9 cellular contexts compared by ENCODE assay signal in the genomic region with DNA sequence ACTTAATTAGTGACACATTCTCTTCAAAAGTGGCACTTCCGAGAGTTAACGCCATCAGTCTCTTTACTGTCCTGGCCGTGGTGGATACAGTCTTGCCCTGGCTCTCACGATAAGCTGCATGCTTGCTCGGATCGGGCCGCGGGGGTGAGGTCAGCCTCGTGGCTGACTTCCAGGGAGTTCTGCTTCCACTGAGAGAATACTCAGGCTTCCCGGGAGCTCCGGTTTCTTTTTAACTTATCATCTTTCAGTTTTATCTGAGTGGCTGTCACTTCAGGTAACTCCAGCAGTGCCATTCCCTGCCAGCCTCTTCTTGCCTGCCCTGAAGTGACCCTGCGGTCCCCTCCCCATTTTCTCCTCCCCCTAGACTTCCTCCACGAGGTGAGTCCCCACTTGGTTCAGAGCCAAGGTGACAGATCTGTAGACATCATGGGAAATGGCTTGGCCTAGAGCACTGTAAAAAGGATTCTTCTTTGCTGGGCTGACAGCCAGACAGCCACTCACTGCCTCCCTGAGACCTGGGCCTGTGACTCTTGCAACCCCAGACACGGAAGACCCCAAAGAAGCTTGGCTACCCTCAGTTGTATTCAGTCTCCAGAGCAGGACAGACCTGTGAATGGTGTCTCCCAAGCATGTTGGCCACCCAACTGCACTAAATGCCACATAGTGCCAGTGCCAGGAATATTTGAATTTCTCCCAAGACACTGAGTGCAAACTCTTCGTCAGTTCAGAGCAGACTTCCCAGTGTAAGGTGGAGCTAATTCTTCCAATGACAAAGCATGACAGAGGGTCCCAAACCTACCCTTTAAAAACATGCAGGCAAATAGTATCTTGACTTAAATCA.
DNase-seq lines count a peak whose midpoint lies in the region; ATAC-seq and TF ChIP-seq lines count a peak whose summit lies in the region.
"Had no signal": no experiment of that assay in that cellular context is flagged by ENCODE, and none has a peak within 500 bp of the region (broad histone marks: within the 10 kb centered on the region; RNA-seq: fewer than 3 reads in every experiment).

No MANE protein-coding gene starts in this region.

- H2BK15ac ChIP-seq in mesenchymal stem cell (ENCODE audit: low read depth, poor library complexity, severe bottlenecking), result no peak overlapping the region

- no peak overlapping the region for H4K8ac ChIP-seq in mesenchymal stem cell (ENCODE audit: low read length)

- 83% methylated on average over 15 of the region's 15 CpGs for WGBS in mesenchymal stem cell
- 19 to 33% methylated on average over 14 to 15 of the region's 15 CpGs for WGBS in upper lobe of left lung, 2 donors

- no peak overlapping the region for H3K14ac ChIP-seq in mesenchymal stem cell (ENCODE audit: low read length in 2 of 2)

- H3K4me1 ChIP-seq in mesenchymal stem cell (ENCODE audit: control insufficient read depth, insufficient read depth, low read depth, low read length) (peaks cover 33% of the 10 kb centered on the region), upper lobe of left lung (peaks cover 41 to 55% (median 49%) of the 10 kb centered on the region in 4 donors)

- no peak overlapping the region for H2BK12ac ChIP-seq in mesenchymal stem cell (ENCODE audit: low read length in 2 of 2)

- H2AK5ac ChIP-seq in mesenchymal stem cell (ENCODE audit: low read length, severe bottlenecking), result peak overlapping the region; percentile 36

- H3K9me3 ChIP-seq in mesenchymal stem cell (ENCODE audit: control insufficient read depth, low read length), result no peaks in the 10 kb centered on the region
- no peaks in the 10 kb centered on the region for H3K9me3 ChIP-seq in upper lobe of left lung

- peak overlapping the region; percentile 4 for H4K91ac ChIP-seq in mesenchymal stem cell (ENCODE audit: low read length)

- no peak for TF ChIP-seq CTCF in coronary artery (IDR thresholded peaks at IDR 0.05)
- no peak for TF ChIP-seq CTCF in upper lobe of left lung (IDR thresholded peaks at IDR 0.05)

- H3K27me3 ChIP-seq in mesenchymal stem cell (ENCODE audit: control insufficient read depth in 1 of 2, insufficient read depth in 1 of 2, low read length in 2 of 2) (no peaks in the 10 kb centered on the region), upper lobe of left lung (no peaks in the 10 kb centered on the region)

- H3K18ac ChIP-seq in mesenchymal stem cell (ENCODE audit: low read depth in 1 of 2, low read length in 2 of 2), result no peak overlapping the region

- TF ChIP-seq EP300 in upper lobe of left lung (IDR thresholded peaks at IDR 0.05), result no peak

- H3K79me1 ChIP-seq in mesenchymal stem cell (replicated peaks; ENCODE audit: low read length, poor library complexity, severe bottlenecking), result peaks cover 36% of the 10 kb centered on the region

- DNase-seq in NCI-H1092 treated with DMSO at 0.1 percent for 48 hours (lab: John Stamatoyannopoulos, UW) (peak; percentile 64), coronary artery (ENCODE audit: low spot score) (no peak), mesenchymal stem cell (no peak), upper lobe of left lung (peak; percentile 72 to 86), NK-92 (lab: John Stamatoyannopoulos, UW; ENCODE audit: unreplicated experiment) (no peak)
- DNase-seq in activated CD8-positive, alpha-beta memory T cell treated with anti-CD3 and anti-CD28 coated beads, Interleukin-2, amount 50 U/mL, for 4 hours, result no peak
- DNase-seq: activated effector memory CD4-positive, alpha-beta T cell treated with anti-CD3 and anti-CD28 coated beads, Interleukin-2, amount 50 U/mL, for 16 hours; NCI-H1694 treated with DMSO at 0.1 percent for 48 hours had no signal

- H3K36me3 ChIP-seq in mesenchymal stem cell (ENCODE audit: control insufficient read depth in 1 of 2, insufficient read depth in 2 of 2, low read depth in 1 of 2, low read length in 2 of 2), result peaks cover 0 to 3% of the 10 kb centered on the region in 2 experiments
- no peaks in the 10 kb centered on the region for H3K36me3 ChIP-seq in upper lobe of left lung

- H2AFZ ChIP-seq in mesenchymal stem cell (ENCODE audit: low read depth, low read length), result no peak overlapping the region

- H3K23ac ChIP-seq in mesenchymal stem cell (ENCODE audit: low read length in 2 of 2), result no peak overlapping the region

- TF ChIP-seq POLR2A in upper lobe of left lung (IDR thresholded peaks at IDR 0.05), result no peak

- H3K4me3 ChIP-seq in coronary artery (peak overlapping the region; percentile 25), mesenchymal stem cell (ENCODE audit: insufficient read depth in 1 of 2, low read depth in 1 of 2, low read length in 2 of 2) (peak overlapping the region in 1 of 2 experiments; percentile 67), upper lobe of left lung (no peak overlapping the region)

- peak overlapping the region; percentile 13 for H3K4me2 ChIP-seq in mesenchymal stem cell (ENCODE audit: low read length, poor library complexity, severe bottlenecking)

- H3K27ac ChIP-seq in coronary artery (peak overlapping the region in 1 of 2 donors; percentile 24), mesenchymal stem cell (ENCODE audit: low read length, poor library complexity, severe bottlenecking) (peak overlapping the region; percentile 72), upper lobe of left lung (peak overlapping the region; percentile 42 to 67 (median 54))

- H3K4ac ChIP-seq in mesenchymal stem cell (ENCODE audit: low read depth in 1 of 2, low read length in 2 of 2), result no peak overlapping the region

- H2BK5ac ChIP-seq in mesenchymal stem cell (ENCODE audit: low read depth, low read length, poor library complexity, severe bottlenecking), result no peak overlapping the region

- ATAC-seq in upper lobe of left lung (ENCODE audit: low FRiP score in 2 of 2) (peak; percentile 56 to 79), HG02870 (IDR thresholded peaks at IDR 0.05; ENCODE audit: unreplicated experiment) (no peak)

- H3K9ac ChIP-seq in mesenchymal stem cell (ENCODE audit: low read length), result peak overlapping the region; percentile 66

- H2BK120ac ChIP-seq in mesenchymal stem cell (ENCODE audit: low read depth, low read length), result no peak overlapping the region

Comparison
In these comparisons a context has a peak if more than half of its experiments do, and no peak if none do; other contexts are left out.
1. DNase-seq: peak in NCI-H1092 treated with DMSO at 0.1 percent for 48 hours (single experiment) and upper lobe of left lung (2 of 2); none in coronary artery (single experiment), mesenchymal stem cell (single experiment), activated CD8-positive, alpha-beta memory T cell treated with anti-CD3 and anti-CD28 coated beads, Interleukin-2, amount 50 U/mL, for 4 hours (single experiment) and NK-92 (single experiment).